ENCODE assay signal across 8 cellular contexts in the genomic region with DNA sequence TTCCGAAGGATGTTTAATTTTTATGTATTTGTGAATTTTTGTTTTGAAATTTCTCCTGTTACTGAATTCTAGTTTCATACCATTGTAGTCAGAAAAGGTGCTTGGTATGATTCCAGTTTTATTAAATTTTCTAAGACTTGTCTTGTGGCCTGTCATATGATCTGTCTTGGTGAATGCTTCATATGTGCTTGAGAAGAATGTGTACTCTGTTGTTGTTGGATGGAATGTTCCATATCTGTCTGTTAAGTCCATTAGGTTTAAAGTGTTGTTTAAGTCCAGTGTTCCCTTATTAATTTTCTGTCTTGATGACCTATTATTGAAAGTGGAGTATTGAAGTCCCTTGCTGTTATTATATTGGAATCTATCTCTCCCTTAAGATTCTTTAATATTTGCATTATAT.
"Had no signal": no experiment of that assay in that cellular context is flagged by ENCODE, and none has a peak within 500 bp of the region (broad histone marks: within the 10 kb centered on the region; RNA-seq: fewer than 3 reads in every experiment).

No MANE protein-coding gene starts in this region.

- FAIRE-seq: G401.6, GM12878, GM12891, GM12892, GM18507, GM19239 had no signal

- H3K4me3 ChIP-seq: GM12878 had no signal

- DNase-seq: GDM1, GF-D8 had no signal
